Comparison of ENCODE assay signal across 17 cellular contexts in the genomic region with DNA sequence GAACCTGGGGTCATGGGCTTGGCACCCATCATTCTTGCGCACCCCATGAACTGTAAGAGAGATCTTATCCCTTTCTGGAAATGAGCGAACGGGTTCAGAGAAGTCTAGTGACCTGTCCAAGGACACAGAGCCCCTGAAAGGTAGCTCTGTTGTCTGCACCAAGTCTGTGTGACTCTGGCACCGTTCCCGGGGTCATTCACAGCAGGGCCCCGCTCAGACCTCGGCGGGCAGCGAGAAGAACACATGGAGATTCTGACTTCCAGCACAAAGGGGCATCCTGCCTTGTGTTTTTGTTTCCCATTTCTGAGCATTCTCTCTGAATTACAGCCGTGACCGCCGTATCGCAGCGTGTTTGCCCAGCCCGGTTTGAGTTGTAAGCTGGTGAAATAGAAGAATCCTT.
A peak's percentile ranks its signal among the peaks of the same experiment; 100 is the strongest.
DNase-seq lines count a peak whose midpoint lies in the region; ATAC-seq and TF ChIP-seq lines count a peak whose summit lies in the region.
"Had no signal": no experiment of that assay in that cellular context is flagged by ENCODE, and none has a peak within 500 bp of the region (broad histone marks: within the 10 kb centered on the region; RNA-seq: fewer than 3 reads in every experiment).

No MANE protein-coding gene starts in this region.

- TF ChIP-seq EP300 in gastroesophageal sphincter (IDR thresholded peaks at IDR 0.05): no peak
- TF ChIP-seq EP300 in ovary (IDR thresholded peaks at IDR 0.05): no peak

- H3K27me3 ChIP-seq in heart right ventricle (peaks cover 0 to 7% (median 0%) of the 10 kb centered on the region in 7 donors), gastroesophageal sphincter (no peaks in the 10 kb centered on the region), ovary (no peaks in the 10 kb centered on the region)
- H3K27me3 ChIP-seq: body of pancreas had no signal

- TF ChIP-seq CTCF in heart right ventricle (IDR thresholded peaks at IDR 0.05): no peak
- no peak for TF ChIP-seq CTCF in gastroesophageal sphincter (IDR thresholded peaks at IDR 0.05)
- no peak for TF ChIP-seq CTCF in ovary (IDR thresholded peaks at IDR 0.05)

- DNase-seq in heart right ventricle (no peak), Right ventricle myocardium superior (no peak), ovary (peak in 2 of 5 donors; percentile 57 to 61), NCI-H2171 (lab: John Stamatoyannopoulos, UW) (no peak), SHP77 (lab: John Stamatoyannopoulos, UW) (no peak), DMS153 (lab: John Stamatoyannopoulos, UW) (no peak)
- DNase-seq: activated B cell treated with CpG ODN at 0.5 μM for 24 hours, activated gamma-delta T cell treated with Interleukin-2 at 50 U/mL for 16 hours, body of pancreas, foreskin melanocyte, KG1, NCI-H1436 treated with DMSO at 0.1 percent for 48 hours, NCI-H526, RPMI8226 had no signal

- no peaks in the 10 kb centered on the region for H3K36me3 ChIP-seq in heart right ventricle
- H3K36me3 ChIP-seq in gastroesophageal sphincter: no peaks in the 10 kb centered on the region
- no peaks in the 10 kb centered on the region for H3K36me3 ChIP-seq in ovary

- H3K4me3 ChIP-seq in heart right ventricle: no peak overlapping the region
- no peak overlapping the region for H3K4me3 ChIP-seq in gastroesophageal sphincter
- H3K4me3 ChIP-seq in ovary: no peak overlapping the region
- H3K4me3 ChIP-seq: body of pancreas had no signal

- no peak for ATAC-seq in heart right ventricle
- no peak for ATAC-seq in Right ventricle myocardium superior (ENCODE audit: poor library complexity)
- no peak for ATAC-seq in gastroesophageal sphincter
- no peak for ATAC-seq in GM19455 (IDR thresholded peaks at IDR 0.05; ENCODE audit: unreplicated experiment)
- ATAC-seq: HCT116 had no signal

- H3K4me1 ChIP-seq in heart right ventricle: peaks cover 8 to 46% (median 24%) of the 10 kb centered on the region in 9 donors
- H3K4me1 ChIP-seq in gastroesophageal sphincter: peaks cover 11 to 71% (median 52%) of the 10 kb centered on the region in 3 donors
- peaks cover 5% of the 10 kb centered on the region for H3K4me1 ChIP-seq in ovary (ENCODE audit: insufficient read depth)
- H3K4me1 ChIP-seq: body of pancreas had no signal

- WGBS in heart right ventricle, 2 donors: 78 to 82% methylated on average over 15 of the region's 15 CpGs
- WGBS in gastroesophageal sphincter (ENCODE audit: low coverage in 1 of 2), 2 donors: 66 to 76% methylated on average over 5 to 7 of the region's 15 CpGs
- 71 to 84% (median 79%) methylated on average over 15 of the region's 15 CpGs for WGBS in ovary, 3 donors

- H3K27ac ChIP-seq in heart right ventricle (peak overlapping the region in 9 of 10 donors; percentile 17 to 91 (median 83)), gastroesophageal sphincter (peak overlapping the region; percentile 90 to 98 (median 94)), ovary (peak overlapping the region; percentile 71 to 91)
- H3K27ac ChIP-seq: body of pancreas had no signal

- peaks cover 0 to 11% (median 8%) of the 10 kb centered on the region in 11 donors for H3K9me3 ChIP-seq in heart right ventricle
- no peaks in the 10 kb centered on the region for H3K9me3 ChIP-seq in gastroesophageal sphincter
- H3K9me3 ChIP-seq in ovary: no peaks in the 10 kb centered on the region
- H3K9me3 ChIP-seq: body of pancreas had no signal

- TF ChIP-seq POLR2A in gastroesophageal sphincter (IDR thresholded peaks at IDR 0.05) (no peak), ovary (IDR thresholded peaks at IDR 0.05) (no peak)

- intact Hi-C loops in heart right ventricle (cut with DNase I): no loop called here
- intact Hi-C loops in Right ventricle myocardium superior (cut with DNase I): no loop called here
- intact Hi-C loops in ovary (cut with DNase I): loop anchor here in 1 of 4 donors (5.0 kb wide), 1 partner anchor 44 kb away; no protein-coding TSS in a partner anchor
